In the genomic region with DNA sequence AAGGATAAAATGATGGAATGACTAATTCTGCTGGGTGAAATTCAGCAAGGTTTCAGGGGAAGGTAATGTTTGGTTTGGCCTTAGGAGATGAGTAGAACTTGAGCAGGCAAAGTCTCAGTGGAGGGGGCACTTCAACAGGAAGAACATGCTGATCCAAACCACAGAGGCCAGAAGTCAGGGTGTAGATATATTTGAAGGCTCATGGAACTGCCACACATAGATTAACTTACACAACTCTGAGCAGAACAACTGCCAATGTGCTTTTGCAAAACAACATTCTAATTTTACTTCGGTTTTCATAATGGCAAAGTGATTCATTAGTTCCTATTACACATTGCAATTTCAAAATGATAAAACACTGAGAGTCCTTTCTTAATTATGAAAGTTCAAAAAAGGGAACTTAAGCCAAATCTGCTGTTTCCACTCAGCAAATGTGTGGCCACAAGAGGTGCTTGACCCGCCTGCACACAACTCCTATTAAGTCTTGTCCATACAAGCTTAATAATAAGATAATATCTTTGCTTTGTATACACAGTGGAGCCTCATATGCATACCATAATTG, we compare ENCODE assay signal across 8 cellular contexts.
A peak's percentile ranks its signal among the peaks of the same experiment; 100 is the strongest.
DNase-seq lines count a peak whose midpoint lies in the region; ATAC-seq and TF ChIP-seq lines count a peak whose summit lies in the region.

No MANE protein-coding gene starts in this region.

- H3K9me3 Mint-ChIP-seq in HFFc6: no peaks in the 10 kb centered on the region; the same call in 1 of the 2 replicates

- H3K9me2 ChIP-seq in hepatocyte (replicated peaks; ENCODE audit: insufficient read depth): no peaks in the 10 kb centered on the region

- peaks cover 56% of the 10 kb centered on the region for H3K4me1 Mint-ChIP-seq in HFFc6 (ENCODE audit: low read depth)

- H3K27me3 ChIP-seq in hepatocyte: no peaks in the 10 kb centered on the region

- H4K20me1 ChIP-seq in hepatocyte (ENCODE audit: insufficient read depth, poor library complexity, severe bottlenecking): no peaks in the 10 kb centered on the region

- no peak for ATAC-seq in HG03439 (IDR thresholded peaks at IDR 0.05; ENCODE audit: unreplicated experiment)

- H3K4me3 Mint-ChIP-seq in HFFc6: peak overlapping the region; percentile 66

- no peaks in the 10 kb centered on the region for H3K79me2 ChIP-seq in hepatocyte

- WGBS in hepatocyte (ENCODE audit: low lambda C conversion rate, missing lambda C conversion rate): 46% methylated on average over 2 of the region's 2 CpGs

- H3K36me3 Mint-ChIP-seq in HFFc6 (ENCODE audit: low read depth): peaks cover 16% of the 10 kb centered on the region

- H3K4me2 ChIP-seq in hepatocyte: no peak overlapping the region

- no peaks in the 10 kb centered on the region for H3K4me1 ChIP-seq in hepatocyte (ENCODE audit: insufficient read depth)

- peak overlapping the region; percentile 6 for H3K27ac ChIP-seq in hepatocyte

- H3K36me3 ChIP-seq in hepatocyte (replicated peaks; ENCODE audit: insufficient read depth, low read depth): no peaks in the 10 kb centered on the region

- in situ Hi-C loops in GM13976 (cut with MboI; ENCODE audit: low sequenced_read_pairs, unreplicated experiment): no loop called here

- no peaks in the 10 kb centered on the region for H3K9me3 ChIP-seq in hepatocyte (ENCODE audit: low read depth)

- peak overlapping the region; percentile 81 for H3K27ac Mint-ChIP-seq in HFFc6

- H3K27me3 Mint-ChIP-seq in HFFc6 (ENCODE audit: insufficient read depth): no peaks in the 10 kb centered on the region

- no peak overlapping the region for H2AFZ ChIP-seq in hepatocyte

- TF ChIP-seq CTCF in GM13976 (IDR thresholded peaks at IDR 0.05; ENCODE audit: borderline replicate concordance, control extremely low read depth, extremely low read depth, insufficient read depth, missing control alignments): no peak
- TF ChIP-seq CTCF in HFFc6 (IDR thresholded peaks at IDR 0.05): peak; percentile 54
- no peak for TF ChIP-seq CTCF in hepatocyte (IDR thresholded peaks at IDR 0.05; ENCODE audit: poor library complexity)

- H3K4me3 ChIP-seq in hepatocyte: no peak overlapping the region

- DNase-seq in GM13976 (ENCODE audit: low spot score): peak; percentile 17
- peak; percentile 95 for DNase-seq in HFFc6
- peak; percentile 70 for DNase-seq in OCI-M1 (lab: John Stamatoyannopoulos, UW)
- no peak for DNase-seq in hepatocyte (ENCODE audit: low spot score)
- DNase-seq in T-helper 2 cell: no peak
- no peak for DNase-seq in NCI-H510A treated with DMSO at 0.1 percent for 48 hours (lab: John Stamatoyannopoulos, UW)
- no peak for DNase-seq in stimulated activated naive CD4-positive, alpha-beta T cell (lab: John Stamatoyannopoulos, UW)

Comparison
In these comparisons a context has a peak if more than half of its experiments do, and no peak if none do; other contexts are left out.
1. DNase-seq: peak in GM13976 (single experiment), HFFc6 (single experiment) and OCI-M1 (single experiment); none in hepatocyte (single experiment), T-helper 2 cell (0 of 5), NCI-H510A treated with DMSO at 0.1 percent for 48 hours (single experiment) and stimulated activated naive CD4-positive, alpha-beta T cell (0 of 6).